ENCODE assay signal across 8 cellular contexts in the genomic region with DNA sequence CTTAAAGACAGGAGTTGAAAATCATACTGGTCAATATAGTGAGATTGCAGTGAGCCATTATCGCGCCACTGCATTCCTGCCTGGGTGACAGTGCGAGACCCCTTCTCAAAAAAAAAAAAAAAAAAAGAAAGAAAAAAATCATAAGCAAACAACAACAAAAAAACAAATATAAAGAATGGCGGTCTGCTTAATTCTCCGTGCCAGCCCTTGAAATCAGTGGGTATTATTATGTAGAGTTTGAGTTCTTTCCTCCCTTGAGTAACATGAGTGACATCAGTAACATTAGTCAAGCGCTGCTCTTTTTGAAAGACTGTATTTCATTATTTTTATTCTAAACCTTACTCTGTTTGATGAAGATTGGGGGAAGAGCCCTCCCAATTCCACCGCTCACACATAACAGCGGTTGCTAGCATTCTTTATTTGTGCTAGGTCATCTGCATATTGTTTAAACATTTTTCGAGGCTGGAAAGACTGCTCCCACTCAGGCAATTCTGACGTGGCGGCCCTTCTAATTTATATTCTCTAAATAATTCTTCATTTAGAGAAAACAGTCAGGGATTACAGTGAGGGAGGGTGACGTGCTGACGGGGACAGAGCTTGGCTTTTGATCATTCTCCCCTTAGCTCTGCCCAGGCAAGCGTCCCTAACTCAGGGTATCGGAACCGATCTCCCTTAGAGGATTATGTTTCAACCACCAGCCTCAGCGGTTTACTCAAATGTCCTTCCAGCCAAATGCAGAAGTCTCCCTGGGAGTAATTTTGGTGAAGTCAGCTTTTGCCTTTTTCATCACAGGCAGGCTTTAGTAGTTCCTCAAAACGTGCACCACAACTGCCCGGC. TPM values are rescaled to one million over a fixed set of nuclear protein-coding genes. Genes with fewer than 3 reads are reported as not detected.
DNase-seq lines count a peak whose midpoint lies in the region; ATAC-seq, FAIRE-seq and TF ChIP-seq lines count a peak whose summit lies in the region.

No MANE protein-coding gene starts in this region.

- no peaks in the 10 kb centered on the region; the same call in 1 of the 2 replicates for H3K9me3 ChIP-seq in MG63

- peak; percentile 9 for ATAC-seq in GM19438 (IDR thresholded peaks at IDR 0.05; ENCODE audit: low read depth, unreplicated experiment)
- peak; percentile 48 to 54 for ATAC-seq in naive B cell (ENCODE audit: low read depth in 2 of 2)

- no peaks in the 10 kb centered on the region for H3K9me3 Mint-ChIP-seq in naive B cell

- no peaks in the 10 kb centered on the region for H3K27me3 ChIP-seq in MG63

- H3K27ac ChIP-seq in 22Rv1 (peak overlapping the region; percentile 95), VCaP (peak overlapping the region; percentile 100)

- H3K4me3 Mint-ChIP-seq in naive B cell: peak overlapping the region; percentile 79 to 100 (median 93)

- H3K4me1 Mint-ChIP-seq in naive B cell: peaks cover 22 to 41% (median 35%) of the 10 kb centered on the region in 3 donors

- FAIRE-seq in urothelium cell line (lab: Jason Lieb, UNC): no peak

- H3K36me3 Mint-ChIP-seq in naive B cell: no peaks in the 10 kb centered on the region

- TF ChIP-seq CTCF in 22Rv1 (IDR thresholded peaks at IDR 0.05) (no peak), VCaP (conservative IDR thresholded peaks at IDR 0.05) (no peak), epithelial cell of esophagus (IDR thresholded peaks at IDR 0.05; ENCODE audit: insufficient read depth, low read depth, low read length, missing control alignments) (no peak)

- DNase-seq in MG63 (no peak), epithelial cell of esophagus (ENCODE audit: low read depth) (peak; percentile 38), naive B cell (peak; percentile 76), urothelium cell line (ENCODE audit: low spot score) (peak; percentile 30), retina (no peak)

- H3K4me3 ChIP-seq in MG63 (peak overlapping the region; percentile 97), epithelial cell of esophagus (ENCODE audit: low read length) (peak overlapping the region; percentile 78)

- H3K27me3 Mint-ChIP-seq in naive B cell: no peaks in the 10 kb centered on the region

- peak overlapping the region; percentile 95 to 98 (median 97) for H3K27ac Mint-ChIP-seq in naive B cell

- H3K36me3 ChIP-seq in MG63: peaks cover 15% of the 10 kb centered on the region

RNA-seq across cellular contexts. Expression of gene MARCHF6, which starts 0.9 kb away (rescaled TPM):
- total RNA-seq in MG63 (2014; rRNA removed; shearing (Covaris generic); ENCODE audit: low replicate concordance): 67.5 and 72.8 TPM in 2 replicates
- polyA plus RNA-seq in naive B cell (ENCODE audit: low read depth in 6 of 6): 10 to 100 TPM; 22.8 to 72.8 (median 48.4) TPM

RNA-seq across cellular contexts. Expression of gene CMBL, which starts 44.9 kb away (rescaled TPM):
- total RNA-seq in MG63 (2014; rRNA removed; shearing (Covaris generic); ENCODE audit: low replicate concordance): 23.3 and 29.1 TPM in 2 replicates
- polyA plus RNA-seq in naive B cell (ENCODE audit: low read depth in 6 of 6): not detected

Comparison
In these comparisons a context has a peak if more than half of its experiments do, and no peak if none do; other contexts are left out.
1. DNase-seq: peak in epithelial cell of esophagus (single experiment), naive B cell (single experiment) and urothelium cell line (single experiment); none in MG63 (single experiment) and retina (single experiment).